Comparison of ENCODE assay signal across 22 cellular contexts in the genomic region with DNA sequence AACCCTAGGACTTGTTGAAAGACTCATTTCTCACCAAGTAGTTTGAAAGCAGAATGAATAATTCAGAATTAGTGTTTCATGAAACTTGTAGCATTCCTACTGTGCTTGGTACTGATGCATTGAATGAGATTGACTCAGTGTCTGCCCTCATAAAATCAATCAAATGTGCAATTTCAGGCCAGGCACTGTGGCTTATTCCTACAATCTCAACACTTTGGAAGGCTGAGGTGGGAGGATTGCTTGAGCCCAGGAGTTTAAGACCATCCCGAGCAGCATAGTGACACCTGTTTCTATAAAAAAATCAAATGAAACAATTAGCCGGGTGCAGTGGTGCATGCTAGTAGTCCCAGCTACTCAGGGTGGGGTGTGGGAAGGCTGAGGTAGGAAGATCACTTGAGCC. TPM values are rescaled to one million over a fixed set of nuclear protein-coding genes. Genes with fewer than 3 reads are reported as not detected.
DNase-seq lines count a peak whose midpoint lies in the region; ATAC-seq, FAIRE-seq and TF ChIP-seq lines count a peak whose summit lies in the region.
"Had no signal": no experiment of that assay in that cellular context is flagged by ENCODE, and none has a peak within 500 bp of the region (broad histone marks: within the 10 kb centered on the region; RNA-seq: fewer than 3 reads in every experiment).

No MANE protein-coding gene starts in this region.

- H3K79me2 ChIP-seq in H1 (ENCODE audit: control insufficient read depth in 1 of 2, insufficient read depth in 2 of 2, low read length in 2 of 2) (peaks cover 12 to 19% of the 10 kb centered on the region in 2 experiments), mesendoderm (ENCODE audit: control insufficient read depth, insufficient read depth, low read length) (peaks cover 18% of the 10 kb centered on the region)

- H3K36me3 Mint-ChIP-seq in type B pancreatic cell, result peaks cover 4% of the 10 kb centered on the region

- peaks cover 0 to 3% of the 10 kb centered on the region in 2 experiments for H4K20me1 ChIP-seq in H1 (replicated peaks in 1 of 2; ENCODE audit: control insufficient read depth in 1 of 2, insufficient read depth in 2 of 2, low read length in 2 of 2)

- peak; percentile 8 for DNase-seq in NCI-H2171 treated with DMSO at 0.1 percent for 48 hours (lab: John Stamatoyannopoulos, UW)
- no peak for DNase-seq in NCI-H2171 (lab: John Stamatoyannopoulos, UW)
- no peak for DNase-seq in H1 (ENCODE audit: low read depth in 1 of 2, low spot score in 2 of 2)
- DNase-seq in mesendoderm, result no peak
- no peak for DNase-seq in type B pancreatic cell (ENCODE audit: extremely low spot score, unreplicated experiment)
- no peak for DNase-seq in effector CD4-positive, alpha-beta T cell
- DNase-seq in SKM-1 (lab: John Stamatoyannopoulos, UW; ENCODE audit: unreplicated experiment), result no peak
- DNase-seq: BE2C; Calu3; CD4-positive, alpha-beta T cell; DMS53; MV-4-11; NCI-H1417; NCI-H2029; NCI-H774; PC-3 had no signal

- H3K4me3 ChIP-seq in H1 (ENCODE audit: extremely low read depth in 1 of 4, insufficient read depth in 2 of 4, low read depth in 3 of 4, low read length in 4 of 4), result no peak overlapping the region
- H3K4me3 ChIP-seq in mesendoderm (ENCODE audit: low read length), result no peak overlapping the region
- H3K4me3 ChIP-seq: K562 had no signal

- WGBS in H1 (ENCODE audit: extremely low coverage in 1 of 2, insufficient coverage in 1 of 2, insufficient read length in 1 of 2, insufficient replicate concordance in 2 of 2, low coverage in 1 of 2, low lambda C conversion rate in 2 of 2, missing lambda C conversion rate in 1 of 2), 2 experiments, result 92% methylated on average over 2 of the region's 2 CpGs; no CpG with 5 or more reads in 1 of the 2 experiments
- no CpG with 5 or more reads among the region's 2 CpGs for WGBS in mesendoderm (ENCODE audit: extremely low coverage, insufficient coverage, low lambda C conversion rate)

- no peaks in the 10 kb centered on the region; a peak in 1 of 8 replicates for H3K36me3 ChIP-seq in H1 (ENCODE audit: control insufficient read depth in 2 of 4, insufficient read depth in 4 of 4, low read length in 3 of 4)
- no peaks in the 10 kb centered on the region for H3K36me3 ChIP-seq in mesendoderm (ENCODE audit: control insufficient read depth, insufficient read depth, low read length)
- H3K36me3 ChIP-seq: BE2C had no signal

- H2BK15ac ChIP-seq in H1 (ENCODE audit: low read length), result no peak overlapping the region
- H2BK15ac ChIP-seq in mesendoderm (replicated peaks; ENCODE audit: low read depth), result peak overlapping the region; percentile 47

- H3K79me1 ChIP-seq in H1 (ENCODE audit: low read depth, low read length), result no peaks in the 10 kb centered on the region
- H3K79me1 ChIP-seq in mesendoderm (ENCODE audit: low read length), result no peaks in the 10 kb centered on the region

- no peak overlapping the region for H3K23ac ChIP-seq in H1 (ENCODE audit: insufficient read length)
- H3K23ac ChIP-seq in mesendoderm (ENCODE audit: low read length), result no peak overlapping the region

- no peaks in the 10 kb centered on the region for H3K9me3 ChIP-seq in H1 (ENCODE audit: insufficient read depth in 2 of 2, low read depth in 1 of 2, low read length in 1 of 2)
- H3K9me3 ChIP-seq: BE2C had no signal

- H3K14ac ChIP-seq in H1 (ENCODE audit: insufficient read length), result no peak overlapping the region

- H3K27me3 Mint-ChIP-seq in type B pancreatic cell, result no peaks in the 10 kb centered on the region
- H3K27me3 Mint-ChIP-seq: CD4-positive, alpha-beta T cell had no signal

- no peak overlapping the region for H3K4ac ChIP-seq in H1 (replicated peaks; ENCODE audit: insufficient read length, low read depth, low read length)
- peak overlapping the region; percentile 43 for H3K4ac ChIP-seq in mesendoderm (ENCODE audit: low read depth, low read length)

- H3K27me3 ChIP-seq in H1 (replicated peaks in 1 of 4; ENCODE audit: control insufficient read depth in 3 of 4, extremely low read depth in 1 of 4, insufficient read depth in 3 of 4, low read length in 3 of 4), result no peaks in the 10 kb centered on the region
- no peaks in the 10 kb centered on the region for H3K27me3 ChIP-seq in mesendoderm (ENCODE audit: insufficient read depth, low read length, poor library complexity)
- H3K27me3 ChIP-seq: BE2C had no signal

- peak overlapping the region; percentile 13 for H4K91ac ChIP-seq in H1 (replicated peaks; ENCODE audit: insufficient read length, low read length)

- TF ChIP-seq CTCF in H1 (IDR thresholded peaks at IDR 0.05; ENCODE audit: control extremely low read depth in 1 of 3, insufficient read depth in 1 of 3, low read depth in 1 of 3, low read length in 3 of 3) (no peak), type B pancreatic cell (conservative IDR thresholded peaks at IDR 0.05) (no peak)

- H3K27ac ChIP-seq in H1 (ENCODE audit: low read depth, low read length) (no peak overlapping the region), mesendoderm (ENCODE audit: low read depth, low read length) (no peak overlapping the region)
- H3K27ac ChIP-seq: 22Rv1, HL-60 had no signal

- POLR2A ChIA-PET in H1 (lab: Charles Lee; ENCODE audit: partially characterized antibody), result interaction anchor here (0.8 to 1.7 kb wide), 3 partner anchors 22 to 84 kb away, joined by 3 to 4 read pairs (median 3); no protein-coding TSS in a partner anchor

- no peak overlapping the region for H3K4me3 Mint-ChIP-seq in type B pancreatic cell

- H4K5ac ChIP-seq in H1 (ENCODE audit: insufficient read length, low read depth, low read length) (no peak overlapping the region), mesendoderm (ENCODE audit: low read length) (no peak overlapping the region)

- H3K23me2 ChIP-seq in H1 (ENCODE audit: low read depth, low read length), result peaks cover 6% of the 10 kb centered on the region; the same call in 1 of the 2 replicates

- H2AK5ac ChIP-seq in H1 (ENCODE audit: low read depth, low read length) (no peak overlapping the region), mesendoderm (ENCODE audit: low read length) (peak overlapping the region; percentile 20)

- TF ChIP-seq RAD21 in H1 (IDR thresholded peaks at IDR 0.05 in 1 of 2, conservative IDR thresholded peaks at IDR 0.05 in 1 of 2; ENCODE audit: low read depth in 2 of 2, low read length in 2 of 2), result no peak

- peak overlapping the region; percentile 24; the same call in 1 of the 2 replicates for H2BK20ac ChIP-seq in H1 (ENCODE audit: low read length)

- TF ChIP-seq POLR2A in H1 (IDR thresholded peaks at IDR 0.05; ENCODE audit: control extremely low read depth in 1 of 2, low read depth in 2 of 2, low read length in 2 of 2), result no peak

- H3K4me1 ChIP-seq in H1 (replicated peaks in 1 of 4; ENCODE audit: control insufficient read depth in 3 of 4, insufficient read depth in 4 of 4, low read length in 3 of 4) (peaks cover 10 to 17% (median 14%) of the 10 kb centered on the region in 4 experiments), mesendoderm (ENCODE audit: control insufficient read depth, low read depth, low read length) (peaks cover 11% of the 10 kb centered on the region)
- H3K4me1 ChIP-seq: BE2C had no signal

- no peak for FAIRE-seq in H1 (lab: Jason Lieb, UNC)
- FAIRE-seq: H54, HTR-8/SVneo, K562 had no signal

- peaks cover 26% of the 10 kb centered on the region for H3K4me1 Mint-ChIP-seq in type B pancreatic cell (ENCODE audit: unreplicated experiment)

- no peaks in the 10 kb centered on the region for H3K9me3 Mint-ChIP-seq in type B pancreatic cell
- H3K9me3 Mint-ChIP-seq: CD4-positive, alpha-beta T cell had no signal

- no peak overlapping the region for H4K8ac ChIP-seq in H1 (ENCODE audit: extremely low read depth, insufficient read depth, low read length)
- H4K8ac ChIP-seq in mesendoderm (ENCODE audit: low read depth, low read length), result no peak overlapping the region

- H2AFZ ChIP-seq in H1 (ENCODE audit: low read length), result no peak overlapping the region

- no peak for TF ChIP-seq EP300 in H1 (IDR thresholded peaks at IDR 0.05; ENCODE audit: borderline replicate concordance in 1 of 2, low read depth in 2 of 2, low read length in 2 of 2)

- 0 out of 2 replicates have a peak overlapping the region, but pooled peaks have one; percentile 7 for H2BK12ac ChIP-seq in H1 (ENCODE audit: low read depth, low read length)

- H2BK120ac ChIP-seq in H1 (replicated peaks; ENCODE audit: low read depth, low read length), result no peak overlapping the region
- H2BK120ac ChIP-seq in mesendoderm (ENCODE audit: low read depth, low read length), result peak overlapping the region; percentile 82

- CTCF ChIA-PET in H1 (lab: Charles Lee; ENCODE audit: partially characterized antibody), result interaction anchor here (1.1 kb wide), 1 partner anchor 38 kb away, joined by 4 read pairs; no protein-coding TSS in a partner anchor

- H3K18ac ChIP-seq in H1 (ENCODE audit: extremely low read depth, low read length), result no peak overlapping the region
- H3K18ac ChIP-seq in mesendoderm (ENCODE audit: low read length), result peak overlapping the region; percentile 89

- H3K56ac ChIP-seq in H1 (replicated peaks; ENCODE audit: insufficient read length, low read depth, low read length), result no peak overlapping the region
- H3K56ac ChIP-seq in mesendoderm (ENCODE audit: low read length), result peak overlapping the region; percentile 40

- no peak overlapping the region for H3K4me2 ChIP-seq in H1 (ENCODE audit: insufficient read depth in 1 of 2, low read depth in 2 of 2, low read length in 2 of 2)
- H3K4me2 ChIP-seq in mesendoderm (ENCODE audit: low read length), result no peak overlapping the region

- ATAC-seq in HG03432 (IDR thresholded peaks at IDR 0.05; ENCODE audit: unreplicated experiment), result no peak
- ATAC-seq: K562, PC-3 had no signal

- H3K9ac ChIP-seq in H1 (replicated peaks in 1 of 4; ENCODE audit: extremely low read depth in 1 of 4, low read depth in 3 of 4, low read length in 3 of 4), result no peak overlapping the region
- no peak overlapping the region for H3K9ac ChIP-seq in mesendoderm (ENCODE audit: low read length)

- peak overlapping the region; percentile 9 for H3K27ac Mint-ChIP-seq in type B pancreatic cell
- H3K27ac Mint-ChIP-seq: CD4-positive, alpha-beta T cell had no signal

- H2BK5ac ChIP-seq in H1 (ENCODE audit: low read depth, low read length) (peak overlapping the region; percentile 3; the same call in 1 of the 2 replicates), mesendoderm (ENCODE audit: low read length) (peak overlapping the region; percentile 81)

TF ChIP-seq in H1, 55 proteins besides CTCF, POLR2A, EP300 and RAD21 (continues in another document):
- TF ChIP-seq SIRT6 (IDR thresholded peaks at IDR 0.05; ENCODE audit: low read length), result no peak

RNA-seq across cellular contexts. Expression of a gene that starts 2.9 kb away (rescaled TPM):
- total RNA-seq in H1 (2021; fragmentation: NEBNext Ultra II Directional; extraction: Animal tissue kit (Norgen Biotek cat#: 25700)), result 71.1 and 88.1 TPM in 2 replicates
- 12.8 and 20.0 TPM in 2 replicates for polyA plus RNA-seq in H1 (2011; rRNA removed)
- polyA plus RNA-seq in H1 (2011; cell fraction: cytosol; rRNA removed), result 23.6 TPM
- 22.7 TPM for polyA plus RNA-seq in H1 (2011; cell fraction: nucleus; rRNA removed)
- 11.7 to 35.8 TPM (median 13.5 TPM) in 4 replicates for polyA plus RNA-seq in H1 (2012, experiment 1 of 2)
- 3.1 TPM for polyA plus RNA-seq in H1 (2012, experiment 2 of 2)
- polyA plus RNA-seq in H1 (2013, experiment 1 of 2), result 44.6 TPM
- 39.0 TPM for polyA plus RNA-seq in H1 (2013, experiment 2 of 2)
- 38.6 and 46.2 TPM in 2 replicates for polyA minus RNA-seq in H1 (2011; rRNA and poly(A)+ RNA removed)
- 20.3 TPM for polyA minus RNA-seq in H1 (2011; cell fraction: cytosol; rRNA and poly(A)+ RNA removed)
- 106 TPM for polyA minus RNA-seq in H1 (2011; cell fraction: nucleus; rRNA and poly(A)+ RNA removed)
- 29.8 TPM for polyA plus RNA-seq in mesendoderm (2013, experiment 1 of 2)
- polyA plus RNA-seq in mesendoderm (2013, experiment 2 of 2), result 32.4 TPM
- total RNA-seq in type B pancreatic cell (ENCODE audit: low replicate concordance), result 45.9 and 46.8 TPM in 2 replicates
